Comparison of ENCODE assay signal across 1 cellular context in genomic region chr17:48490391-48491026, GRCh38.
TF ChIP-seq lines count a peak whose summit lies in the region.

No MANE protein-coding gene starts in this region.

TF ChIP-seq in K562, 482 proteins besides CTCF, POLR2A, EP300 and RAD21 (continued from another document):
- no peak for TF ChIP-seq STAT6 (CRISPR knock-in tag; IDR thresholded peaks at IDR 0.05)
